In genomic region chr15:35958021-35958420, GRCh38 we compare ENCODE assay signal across 1 cellular context.
TF ChIP-seq lines count a peak whose summit lies in the region.

No MANE protein-coding gene starts in this region.

TF ChIP-seq in HEK293, 187 proteins besides CTCF, POLR2A, EP300 and RAD21 (continued from another document and continues in another):
- TF ChIP-seq INSM2 (tag by site-specific recombination; IDR thresholded peaks at IDR 0.05): peak; percentile 47; the same call in 1 of the 2 replicates
- no peak for TF ChIP-seq AEBP2 (tag by site-specific recombination; IDR thresholded peaks at IDR 0.05; ENCODE audit: borderline replicate concordance)
- no peak for TF ChIP-seq ZNF248 (tag by site-specific recombination; IDR thresholded peaks at IDR 0.05)
- TF ChIP-seq ZNF26 (tag by site-specific recombination; IDR thresholded peaks at IDR 0.05): no peak
- TF ChIP-seq ZNF121 (tag by site-specific recombination; IDR thresholded peaks at IDR 0.05): no peak
- TF ChIP-seq ZBTB11 (tag by site-specific recombination; conservative IDR thresholded peaks at IDR 0.05; ENCODE audit: low read depth): no peak
- peak; percentile 79 for TF ChIP-seq ZXDB (tag by site-specific recombination; IDR thresholded peaks at IDR 0.05)
- TF ChIP-seq ZNF585B (tag by site-specific recombination; IDR thresholded peaks at IDR 0.05): no peak
- no peak for TF ChIP-seq ZNF211 (tag by site-specific recombination; IDR thresholded peaks at IDR 0.05; ENCODE audit: low read depth)
- TF ChIP-seq ZNF423 (tag by site-specific recombination; IDR thresholded peaks at IDR 0.05): no peak
- TF ChIP-seq ZNF2 (tag by site-specific recombination; IDR thresholded peaks at IDR 0.05): no peak
- no peak for TF ChIP-seq HOXC10 (CRISPR knock-in tag; IDR thresholded peaks at IDR 0.05)
- no peak for TF ChIP-seq ZSCAN18 (tag by site-specific recombination; IDR thresholded peaks at IDR 0.05)
- TF ChIP-seq ZBTB26 (tag by site-specific recombination; optimal IDR thresholded peaks at IDR 0.05): no peak
- TF ChIP-seq ZNF664 (tag by site-specific recombination; IDR thresholded peaks at IDR 0.05): no peak
- TF ChIP-seq MEIS1 (CRISPR knock-in tag; IDR thresholded peaks at IDR 0.05; ENCODE audit: borderline replicate concordance): peak; percentile 70; the same call in 1 of the 2 replicates
- TF ChIP-seq ZNF24 (tag by site-specific recombination; IDR thresholded peaks at IDR 0.05): 0 out of 2 replicates have a peak, but pooled peaks have one; percentile 53
- peak; percentile 58; the same call in 1 of the 2 replicates for TF ChIP-seq ZNF629 (tag by site-specific recombination; IDR thresholded peaks at IDR 0.05)
- no peak for TF ChIP-seq KLF1 (tag by site-specific recombination; IDR thresholded peaks at IDR 0.05)
- no peak for TF ChIP-seq ZNF391 (tag by site-specific recombination; IDR thresholded peaks at IDR 0.05; ENCODE audit: borderline replicate concordance, low read depth)
- TF ChIP-seq HIC1 (tag by site-specific recombination; IDR thresholded peaks at IDR 0.05): no peak
- no peak for TF ChIP-seq ZIC2 (tag by site-specific recombination; IDR thresholded peaks at IDR 0.05)
- TF ChIP-seq GLI4 (tag by site-specific recombination; IDR thresholded peaks at IDR 0.05): no peak
- no peak for TF ChIP-seq ZNF404 (tag by site-specific recombination; IDR thresholded peaks at IDR 0.05)
- TF ChIP-seq BCL11B (tag by site-specific recombination; IDR thresholded peaks at IDR 0.05; ENCODE audit: low read depth): no peak
- no peak for TF ChIP-seq ZFP69B (tag by site-specific recombination; IDR thresholded peaks at IDR 0.05)
- no peak for TF ChIP-seq ZNF138 (tag by site-specific recombination; IDR thresholded peaks at IDR 0.05; ENCODE audit: borderline replicate concordance)
- peak; percentile 83 for TF ChIP-seq ZBTB44 (tag by site-specific recombination; IDR thresholded peaks at IDR 0.05)
- peak; percentile 39; the same call in 1 of the 2 replicates for TF ChIP-seq TSHZ1 (tag by site-specific recombination; IDR thresholded peaks at IDR 0.05; ENCODE audit: borderline replicate concordance)
- no peak for TF ChIP-seq ZNF518A (tag by site-specific recombination; conservative IDR thresholded peaks at IDR 0.05; ENCODE audit: low read depth)
- no peak for TF ChIP-seq ZNF707 (tag by site-specific recombination; IDR thresholded peaks at IDR 0.05)
